13 cellular contexts compared by ENCODE assay signal in the genomic region with DNA sequence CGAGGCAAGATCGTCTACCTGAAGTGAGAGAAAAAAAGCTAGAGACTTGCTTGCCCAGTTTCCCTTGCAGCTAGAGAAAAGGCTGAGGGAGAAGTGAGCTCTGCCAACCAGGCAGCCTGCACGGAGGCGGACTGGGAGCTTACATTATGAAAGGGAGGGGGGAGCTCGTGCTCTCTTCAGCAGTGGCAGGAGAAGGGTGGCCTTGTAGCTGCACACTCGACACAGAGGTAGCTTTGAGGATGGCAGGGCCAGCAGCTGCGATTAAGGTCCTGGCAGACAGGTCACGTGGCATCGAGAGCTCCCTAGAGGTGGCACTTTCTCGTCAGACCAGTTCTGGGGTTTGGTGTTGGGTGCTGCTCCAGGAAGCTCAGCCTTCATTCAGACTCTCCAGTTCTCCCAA. TPM values are rescaled to one million over a fixed set of nuclear protein-coding genes. Genes with fewer than 3 reads are reported as not detected.
DNase-seq lines count a peak whose midpoint lies in the region; ATAC-seq, FAIRE-seq and TF ChIP-seq lines count a peak whose summit lies in the region.
"Had no signal": no experiment of that assay in that cellular context is flagged by ENCODE, and none has a peak within 500 bp of the region (broad histone marks: within the 10 kb centered on the region; RNA-seq: fewer than 3 reads in every experiment).

No MANE protein-coding gene starts in this region.

- H3K27me3 ChIP-seq in H1 (replicated peaks in 1 of 4; ENCODE audit: control insufficient read depth in 3 of 4, extremely low read depth in 1 of 4, insufficient read depth in 3 of 4, low read length in 3 of 4) (no peaks in the 10 kb centered on the region; a peak in 1 of 7 replicates), mucosa of stomach (ENCODE audit: control insufficient read depth, insufficient read depth, low read length) (no peaks in the 10 kb centered on the region)

- no peak overlapping the region for H3K23ac ChIP-seq in H1 (ENCODE audit: insufficient read length)

- peak; percentile 27 for DNase-seq in DMS79 (lab: John Stamatoyannopoulos, UW)
- peak; percentile 51 for DNase-seq in NCI-H2107 (lab: John Stamatoyannopoulos, UW)
- no peak for DNase-seq in H1 (ENCODE audit: low read depth in 1 of 2, low spot score in 2 of 2)
- no peak for DNase-seq in glomerular visceral epithelial cell (ENCODE audit: extremely low spot score)
- DNase-seq in NCI-H2227 (lab: John Stamatoyannopoulos, UW; ENCODE audit: unreplicated experiment), result no peak
- DNase-seq in activated CD8-positive, alpha-beta T cell treated with anti-CD3 and anti-CD28 coated beads for 36 hours, result no peak
- DNase-seq: activated CD4-positive, CD25-positive, alpha-beta regulatory T cell; activated gamma-delta T cell treated with Interleukin-2 at 50 U/mL for 16 hours; stimulated activated CD4-positive, alpha-beta T cell treated with anti-CD3 and anti-CD28 coated beads, Interleukin-4, amount 100 ng/mL, for 1 hour had no signal

- no peak overlapping the region for H3K27ac ChIP-seq in H1 (ENCODE audit: low read depth, low read length)
- H3K27ac ChIP-seq: KMS-11 had no signal

- no peaks in the 10 kb centered on the region for H3K79me1 ChIP-seq in H1 (ENCODE audit: low read depth, low read length)

- no peak overlapping the region for H3K18ac ChIP-seq in H1 (ENCODE audit: extremely low read depth, low read length)

- no peaks in the 10 kb centered on the region for H3K23me2 ChIP-seq in H1 (ENCODE audit: low read depth, low read length)

- H3K4me3 ChIP-seq in H1 (ENCODE audit: extremely low read depth in 1 of 4, insufficient read depth in 2 of 4, low read depth in 3 of 4, low read length in 4 of 4) (no peak overlapping the region), mucosa of stomach (ENCODE audit: low read length) (no peak overlapping the region)

- H3K4ac ChIP-seq in H1 (replicated peaks; ENCODE audit: insufficient read length, low read depth, low read length), result no peak overlapping the region

- H2AK5ac ChIP-seq in H1 (ENCODE audit: low read depth, low read length), result no peak overlapping the region

- no peak overlapping the region for H3K27ac Mint-ChIP-seq in activated CD8-positive, alpha-beta T cell treated with anti-CD3 and anti-CD28 coated beads for 36 hours

- WGBS in H1 (ENCODE audit: extremely low coverage in 1 of 2, insufficient coverage in 1 of 2, insufficient read length in 1 of 2, insufficient replicate concordance in 2 of 2, low coverage in 1 of 2, low lambda C conversion rate in 2 of 2, missing lambda C conversion rate in 1 of 2), 2 experiments, result 85% methylated on average over 10 of the region's 10 CpGs; no CpG with 5 or more reads in 1 of the 2 experiments

- no peaks in the 10 kb centered on the region for H3K36me3 Mint-ChIP-seq in activated CD8-positive, alpha-beta T cell treated with anti-CD3 and anti-CD28 coated beads for 36 hours (ENCODE audit: low read depth)

- no peak overlapping the region for H3K9ac ChIP-seq in H1 (replicated peaks in 1 of 4; ENCODE audit: extremely low read depth in 1 of 4, low read depth in 3 of 4, low read length in 3 of 4)
- H3K9ac ChIP-seq in mucosa of stomach (ENCODE audit: low read length), result peak overlapping the region; percentile 31
- H3K9ac ChIP-seq: KMS-11 had no signal

- H3K36me3 ChIP-seq in H1 (ENCODE audit: control insufficient read depth in 2 of 4, insufficient read depth in 4 of 4, low read length in 3 of 4) (no peaks in the 10 kb centered on the region), mucosa of stomach (ENCODE audit: control insufficient read depth, insufficient read depth, low read length) (no peaks in the 10 kb centered on the region)

- no peak overlapping the region for H3K56ac ChIP-seq in H1 (replicated peaks; ENCODE audit: insufficient read length, low read depth, low read length)

- no peak for TF ChIP-seq CTCF in H1 (IDR thresholded peaks at IDR 0.05; ENCODE audit: control extremely low read depth in 1 of 3, insufficient read depth in 1 of 3, low read depth in 1 of 3, low read length in 3 of 3)
- no peak for TF ChIP-seq CTCF in activated CD8-positive, alpha-beta T cell treated with anti-CD3 and anti-CD28 coated beads for 36 hours (IDR thresholded peaks at IDR 0.05)

- H2BK5ac ChIP-seq in H1 (ENCODE audit: low read depth, low read length), result no peak overlapping the region

- peak overlapping the region; percentile 61; the same call in 1 of the 2 replicates for H2AFZ ChIP-seq in H1 (ENCODE audit: low read length)

- H4K8ac ChIP-seq in H1 (ENCODE audit: extremely low read depth, insufficient read depth, low read length), result no peak overlapping the region

- no peak overlapping the region for H2BK20ac ChIP-seq in H1 (ENCODE audit: low read length)

- no peaks in the 10 kb centered on the region for H4K20me1 ChIP-seq in H1 (replicated peaks in 1 of 2; ENCODE audit: control insufficient read depth in 1 of 2, insufficient read depth in 2 of 2, low read length in 2 of 2)

- no peak overlapping the region for H2BK120ac ChIP-seq in H1 (replicated peaks; ENCODE audit: low read depth, low read length)

- no peak overlapping the region for H4K5ac ChIP-seq in H1 (ENCODE audit: insufficient read length, low read depth, low read length)

- H3K4me1 Mint-ChIP-seq in activated CD8-positive, alpha-beta T cell treated with anti-CD3 and anti-CD28 coated beads for 36 hours (ENCODE audit: low read depth), result no peaks in the 10 kb centered on the region

- H3K9me3 Mint-ChIP-seq in activated CD8-positive, alpha-beta T cell treated with anti-CD3 and anti-CD28 coated beads for 36 hours, result no peaks in the 10 kb centered on the region

- 0 out of 2 replicates have a peak overlapping the region, but pooled peaks have one; percentile 10 for H2BK12ac ChIP-seq in H1 (ENCODE audit: low read depth, low read length)

- TF ChIP-seq RAD21 in H1 (IDR thresholded peaks at IDR 0.05 in 1 of 2, conservative IDR thresholded peaks at IDR 0.05 in 1 of 2; ENCODE audit: low read depth in 2 of 2, low read length in 2 of 2), result no peak

- no peak overlapping the region for H2BK15ac ChIP-seq in H1 (ENCODE audit: low read length)

- no peak overlapping the region for H3K4me3 Mint-ChIP-seq in activated CD8-positive, alpha-beta T cell treated with anti-CD3 and anti-CD28 coated beads for 36 hours

- no peak for TF ChIP-seq EP300 in H1 (IDR thresholded peaks at IDR 0.05; ENCODE audit: borderline replicate concordance in 1 of 2, low read depth in 2 of 2, low read length in 2 of 2)

- POLR2A ChIA-PET in H1 (lab: Charles Lee; ENCODE audit: partially characterized antibody), result interaction anchor here (0.9 kb wide), 1 partner anchor 12 kb away, joined by 3 read pairs; no protein-coding TSS in a partner anchor
- POLR2A ChIA-PET in activated CD8-positive, alpha-beta T cell treated with anti-CD3 and anti-CD28 coated beads for 36 hours (lab: Charles Lee), result no interaction called here

- H3K79me2 ChIP-seq in H1 (ENCODE audit: control insufficient read depth in 1 of 2, insufficient read depth in 2 of 2, low read length in 2 of 2), result no peaks in the 10 kb centered on the region; a peak in 1 of 4 replicates

- peaks cover 9% of the 10 kb centered on the region for H3K27me3 Mint-ChIP-seq in activated CD8-positive, alpha-beta T cell treated with anti-CD3 and anti-CD28 coated beads for 36 hours

- CTCF ChIA-PET in H1 (lab: Charles Lee; ENCODE audit: partially characterized antibody), result no interaction called here
- CTCF ChIA-PET in activated CD8-positive, alpha-beta T cell treated with anti-CD3 and anti-CD28 coated beads for 36 hours (lab: Charles Lee), result no interaction called here

- TF ChIP-seq POLR2A in H1 (IDR thresholded peaks at IDR 0.05; ENCODE audit: control extremely low read depth in 1 of 2, low read depth in 2 of 2, low read length in 2 of 2), result no peak

- peaks cover 0 to 3% (median 0%) of the 10 kb centered on the region in 4 experiments; a peak in 1 of 7 replicates for H3K4me1 ChIP-seq in H1 (replicated peaks in 1 of 4; ENCODE audit: control insufficient read depth in 3 of 4, insufficient read depth in 4 of 4, low read length in 3 of 4)
- peaks cover 8% of the 10 kb centered on the region for H3K4me1 ChIP-seq in mucosa of stomach (ENCODE audit: control insufficient read depth, insufficient read depth, low read length)

- no peak for ATAC-seq in HG03139 (IDR thresholded peaks at IDR 0.05; ENCODE audit: unreplicated experiment)
- ATAC-seq in activated CD8-positive, alpha-beta T cell treated with anti-CD3 and anti-CD28 coated beads for 36 hours, result no peak

- no peak overlapping the region; a peak in 1 of 4 replicates for H3K4me2 ChIP-seq in H1 (ENCODE audit: insufficient read depth in 1 of 2, low read depth in 2 of 2, low read length in 2 of 2)
- H3K4me2 ChIP-seq: KMS-11 had no signal

- H3K9me3 ChIP-seq in H1 (ENCODE audit: insufficient read depth in 2 of 2, low read depth in 1 of 2, low read length in 1 of 2) (no peaks in the 10 kb centered on the region), mucosa of stomach (ENCODE audit: control insufficient read depth, low read length) (no peaks in the 10 kb centered on the region)

- no peak overlapping the region for H4K91ac ChIP-seq in H1 (replicated peaks; ENCODE audit: insufficient read length, low read length)

- FAIRE-seq in H1 (lab: Jason Lieb, UNC), result no peak
- FAIRE-seq: GM12891 had no signal

- intact Hi-C loops in activated CD8-positive, alpha-beta T cell treated with anti-CD3 and anti-CD28 coated beads for 36 hours (cut with micrococcal nuclease), result no loop called here

- H3K14ac ChIP-seq in H1 (ENCODE audit: insufficient read length), result no peak overlapping the region

TF ChIP-seq in H1, 55 proteins besides CTCF, POLR2A, EP300 and RAD21 (continues in another document):
- TF ChIP-seq JUND (IDR thresholded peaks at IDR 0.05; ENCODE audit: low read length) (no peak), CTBP2 (IDR thresholded peaks at IDR 0.05; ENCODE audit: borderline replicate concordance, insufficient read depth, insufficient read length, low read length) (no peak), CBX5 (IDR thresholded peaks at IDR 0.05; ENCODE audit: low read depth, low read length) (no peak)

RNA-seq across cellular contexts. Expression of gene APBA1, which starts 26.7 kb away (rescaled TPM):
- total RNA-seq in H1 (2021; fragmentation: NEBNext Ultra II Directional; extraction: Animal tissue kit (Norgen Biotek cat#: 25700)), result 0.60 and 1.1 TPM in 2 replicates
- 0.36 and 0.39 TPM in 2 replicates for polyA plus RNA-seq in H1 (2011; rRNA removed)
- polyA plus RNA-seq in H1 (2011; cell fraction: cytosol; rRNA removed), result 0.32 TPM
- polyA plus RNA-seq in H1 (2011; cell fraction: nucleus; rRNA removed), result 0.47 TPM
- 0.47 to 0.90 TPM (median 0.75 TPM) in 4 replicates for polyA plus RNA-seq in H1 (2012, experiment 1 of 2)
- 0.14 TPM for polyA plus RNA-seq in H1 (2012, experiment 2 of 2)
- 0.53 TPM for polyA plus RNA-seq in H1 (2013, experiment 1 of 2)
- 0.40 TPM for polyA plus RNA-seq in H1 (2013, experiment 2 of 2)
- polyA minus RNA-seq in H1 (2011; rRNA and poly(A)+ RNA removed), result 1.6 and 1.7 TPM in 2 replicates
- 2.2 TPM for polyA minus RNA-seq in H1 (2011; cell fraction: cytosol; rRNA and poly(A)+ RNA removed)
- polyA minus RNA-seq in H1 (2011; cell fraction: nucleus; rRNA and poly(A)+ RNA removed), result 2.1 TPM
- total RNA-seq in activated CD8-positive, alpha-beta T cell treated with anti-CD3 and anti-CD28 coated beads for 36 hours, result under 1 TPM in 1 of 2 experiments, not detected in 1; 0.07 TPM

Comparison
In these comparisons a context has a peak if more than half of its experiments do, and no peak if none do; other contexts are left out.
1. DNase-seq: peak in DMS79 (single experiment) and NCI-H2107 (single experiment); none in H1 (0 of 2), glomerular visceral epithelial cell (single experiment), NCI-H2227 (single experiment) and activated CD8-positive, alpha-beta T cell treated with anti-CD3 and anti-CD28 coated beads for 36 hours (single experiment).